1 cellular context compared by ENCODE assay signal in genomic region chr22:19717691-19718254, GRCh38.
TF ChIP-seq lines count a peak whose summit lies in the region.

No MANE protein-coding gene starts in this region.

TF ChIP-seq in GM23338, 12 proteins besides CTCF, POLR2A, EP300 and RAD21 (continued from another document):
- no peak for TF ChIP-seq ZNF462 (CRISPR knock-in tag; IDR thresholded peaks at IDR 0.05)
